In the genomic region with DNA sequence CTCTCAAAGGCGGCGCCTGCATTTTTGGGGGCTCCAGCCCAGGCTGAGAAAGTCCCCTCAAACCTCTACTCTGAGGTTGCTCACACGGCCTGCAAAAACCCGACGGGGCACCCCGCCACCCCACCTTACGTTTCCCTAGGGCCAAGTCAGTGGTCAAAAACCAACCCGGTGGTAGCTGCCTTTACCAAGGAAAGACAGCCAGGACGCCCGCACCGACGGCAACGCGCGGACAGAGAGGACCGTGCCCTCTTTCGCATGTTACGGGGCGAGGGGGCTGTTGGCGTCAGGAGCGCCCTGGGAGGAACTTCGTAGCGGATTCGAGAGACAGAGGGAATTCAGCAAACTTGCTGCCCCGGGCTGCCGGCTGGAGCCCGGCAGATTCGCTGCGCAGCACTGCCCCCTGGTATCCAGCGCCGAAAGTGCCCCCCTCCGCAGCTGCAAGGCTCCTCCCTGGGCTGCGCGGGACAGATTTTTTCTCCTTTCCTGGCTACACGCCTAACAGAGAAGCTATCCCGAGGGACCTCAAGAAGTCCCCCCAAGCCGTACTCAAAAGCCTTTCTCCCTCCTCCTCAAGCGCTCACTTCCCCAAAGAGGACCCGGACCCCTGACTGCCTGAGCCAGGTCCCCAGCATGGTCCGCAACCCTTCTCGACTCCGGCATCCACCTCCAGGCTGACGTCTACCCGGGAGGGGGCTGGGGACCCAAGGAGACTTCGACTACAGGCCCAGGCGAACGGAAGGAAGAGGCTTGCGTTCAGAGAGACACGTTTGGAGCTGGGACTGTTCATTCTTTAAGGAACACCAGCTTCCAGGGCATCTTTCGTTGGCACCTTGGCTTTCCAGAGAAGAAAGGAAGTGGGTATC, we compare ENCODE assay signal across 9 cellular contexts. TPM values are rescaled to one million over a fixed set of nuclear protein-coding genes. Genes with fewer than 3 reads are reported as not detected.
DNase-seq lines count a peak whose midpoint lies in the region; ATAC-seq and TF ChIP-seq lines count a peak whose summit lies in the region.
"Had no signal": no experiment of that assay in that cellular context is flagged by ENCODE, and none has a peak within 500 bp of the region (broad histone marks: within the 10 kb centered on the region; RNA-seq: fewer than 3 reads in every experiment).

No MANE protein-coding gene starts in this region.

- ATAC-seq in GM18858 (IDR thresholded peaks at IDR 0.05; ENCODE audit: unreplicated experiment) = no peak
- no peak for ATAC-seq in effector memory CD8-positive, alpha-beta T cell (replicated peaks)

- H3K27ac ChIP-seq in SJSA1 = no peak overlapping the region
- H3K27ac ChIP-seq in muscle layer of duodenum (ENCODE audit: low read length) = no peak overlapping the region

- peaks cover 74 to 94% of the 10 kb centered on the region in 2 donors for H3K27me3 Mint-ChIP-seq in effector memory CD8-positive, alpha-beta T cell

- peaks cover 10% of the 10 kb centered on the region for H3K36me3 Mint-ChIP-seq in effector memory CD8-positive, alpha-beta T cell (ENCODE audit: insufficient read depth)
- H3K36me3 Mint-ChIP-seq: IgD-negative memory B cell had no signal

- H3K9me3 ChIP-seq in SJSA1 (replicated peaks) = no peaks in the 10 kb centered on the region
- no peaks in the 10 kb centered on the region for H3K9me3 ChIP-seq in muscle layer of duodenum (ENCODE audit: control insufficient read depth in 1 of 2, low read length in 2 of 2)

- peak; percentile 19 for TF ChIP-seq CTCF in GM10266 (IDR thresholded peaks at IDR 0.05; ENCODE audit: control insufficient read depth, insufficient read depth, low read depth, missing control alignments)

- H3K4me3 ChIP-seq in SJSA1 (no peak overlapping the region), muscle layer of duodenum (ENCODE audit: low read depth in 1 of 2, low read length in 2 of 2) (peak overlapping the region; percentile 32 to 33)

- DNase-seq in AG08396 (ENCODE audit: low spot score) (peak; percentile 84), GM10266 (ENCODE audit: extremely low spot score) (peak; percentile 58), SJSA1 (ENCODE audit: low read depth in 1 of 2, low spot score in 2 of 2) (peak; percentile 42 to 59), epidermal melanocyte (ENCODE audit: insufficient read length, low spot score) (peak; percentile 61), NCI-H2107 treated with DMSO at 0.1 percent for 48 hours (lab: John Stamatoyannopoulos, UW; ENCODE audit: unreplicated experiment) (no peak)
- DNase-seq in effector memory CD8-positive, alpha-beta T cell = no peak

- H3K4me1 Mint-ChIP-seq in effector memory CD8-positive, alpha-beta T cell (ENCODE audit: low read depth in 2 of 2) = peaks cover 7 to 18% of the 10 kb centered on the region in 2 donors

- peaks cover 96% of the 10 kb centered on the region for H3K27me3 ChIP-seq in SJSA1 (replicated peaks)
- peaks cover 87% of the 10 kb centered on the region for H3K27me3 ChIP-seq in muscle layer of duodenum (ENCODE audit: low read depth, low read length)

- no peaks in the 10 kb centered on the region for H3K9me3 Mint-ChIP-seq in effector memory CD8-positive, alpha-beta T cell

- H3K27ac Mint-ChIP-seq in effector memory CD8-positive, alpha-beta T cell = no peak overlapping the region

- peaks cover 20% of the 10 kb centered on the region for H3K4me1 ChIP-seq in SJSA1 (replicated peaks)
- peaks cover 0 to 51% of the 10 kb centered on the region in 2 donors for H3K4me1 ChIP-seq in muscle layer of duodenum (ENCODE audit: control insufficient read depth in 1 of 2, insufficient read depth in 2 of 2, low read length in 2 of 2)

- H3K36me3 ChIP-seq in SJSA1 (no peaks in the 10 kb centered on the region), muscle layer of duodenum (ENCODE audit: control insufficient read depth in 1 of 2, insufficient read depth in 2 of 2, low read length in 2 of 2) (no peaks in the 10 kb centered on the region)

- H3K4me3 Mint-ChIP-seq in effector memory CD8-positive, alpha-beta T cell = peak overlapping the region in 1 of 2 donors; percentile 43

RNA-seq across cellular contexts. Expression of a gene that starts 27.7 kb away (rescaled TPM):
- not detected in 2 replicates for total RNA-seq in SJSA1 (2014; rRNA removed; shearing (Covaris generic))

RNA-seq across cellular contexts. Expression of a gene that starts 31.5 kb away (rescaled TPM):
- not detected in 2 replicates for total RNA-seq in SJSA1 (2014; rRNA removed; shearing (Covaris generic))

Comparison
In these comparisons a context has a peak if more than half of its experiments do, and no peak if none do; other contexts are left out.
1. DNase-seq: peak in AG08396 (single experiment), GM10266 (single experiment), SJSA1 (2 of 2) and epidermal melanocyte (single experiment); none in effector memory CD8-positive, alpha-beta T cell (0 of 3) and NCI-H2107 treated with DMSO at 0.1 percent for 48 hours (single experiment).